8 cellular contexts compared by ENCODE assay signal in the genomic region with DNA sequence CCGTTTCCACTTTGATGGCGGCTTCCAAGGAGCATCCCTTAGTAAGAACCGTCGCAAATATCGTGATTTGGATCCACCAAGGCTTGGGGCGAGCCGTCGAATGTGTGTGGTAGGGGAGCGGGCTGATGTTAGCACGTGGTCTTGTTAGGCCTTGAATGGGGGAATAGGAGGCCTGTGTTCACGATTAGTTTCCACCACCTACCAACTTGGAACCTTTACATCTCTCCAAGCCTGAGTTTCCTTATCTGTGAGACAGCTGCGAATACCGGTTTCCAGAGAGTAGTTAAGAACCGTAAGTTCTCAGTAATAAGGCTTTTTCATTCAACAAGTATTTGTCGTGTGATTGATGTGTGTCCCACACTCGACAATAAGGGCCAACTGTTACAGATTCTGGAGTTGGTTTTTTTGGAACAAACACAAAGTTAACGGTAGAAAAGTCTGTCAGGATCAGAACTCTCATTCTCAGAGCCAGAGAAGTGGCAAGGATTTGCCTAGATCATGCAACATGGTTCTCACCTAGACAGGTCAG. TPM values are rescaled to one million over a fixed set of nuclear protein-coding genes. Genes with fewer than 3 reads are reported as not detected.
DNase-seq lines count a peak whose midpoint lies in the region; ATAC-seq and TF ChIP-seq lines count a peak whose summit lies in the region.

No MANE protein-coding gene starts in this region.

- peaks cover 41% of the 10 kb centered on the region for H3K4me1 Mint-ChIP-seq in activated CD4-positive, alpha-beta T cell treated with anti-CD3 and anti-CD28 coated beads for 36 hours

- TF ChIP-seq EP300 in SK-N-SH (IDR thresholded peaks at IDR 0.05; ENCODE audit: borderline replicate concordance in 1 of 2, low read depth in 1 of 2, low read length in 1 of 2), result no peak

- H3K27ac ChIP-seq in SK-N-SH (ENCODE audit: low read depth in 2 of 2, low read length in 1 of 2) (peak overlapping the region; percentile 76 to 78), psoas muscle (peak overlapping the region; percentile 94)

- peaks cover 17 to 26% of the 10 kb centered on the region in 2 experiments for H3K36me3 ChIP-seq in SK-N-SH (replicated peaks in 1 of 2; ENCODE audit: control insufficient read depth in 1 of 2, insufficient read depth in 2 of 2, low read length in 1 of 2)
- peaks cover 10 to 45% of the 10 kb centered on the region in 2 donors for H3K36me3 ChIP-seq in psoas muscle (ENCODE audit: insufficient read depth in 1 of 2, low read depth in 1 of 2)

- peak overlapping the region; percentile 90 for H3K27ac Mint-ChIP-seq in activated CD4-positive, alpha-beta T cell treated with anti-CD3 and anti-CD28 coated beads for 36 hours

- H3K4me2 ChIP-seq in SK-N-SH, result peak overlapping the region; percentile 93

- H3K4me3 ChIP-seq in SK-N-SH (ENCODE audit: low read depth in 2 of 2, low read length in 1 of 2) (peak overlapping the region; percentile 69 to 80), fibroblast of mammary gland (ENCODE audit: control insufficient read depth, low read depth, low read length) (peak overlapping the region; percentile 89), psoas muscle (peak overlapping the region; percentile 100)

- intact Hi-C loops in activated CD4-positive, alpha-beta T cell treated with anti-CD3 and anti-CD28 coated beads for 36 hours (cut with DNase I, micrococcal nuclease), result loop anchor here in 1 of 2 experiments (5.0 kb wide), 1 partner anchor 850 kb away; the partner anchor contains the start of gene STX12
- intact Hi-C loops in psoas muscle (cut with DNase I), result no loop called here

- peaks cover 48% of the 10 kb centered on the region for H3K79me2 ChIP-seq in SK-N-SH (ENCODE audit: insufficient read depth)

- no peaks in the 10 kb centered on the region for H3K9me3 Mint-ChIP-seq in activated CD4-positive, alpha-beta T cell treated with anti-CD3 and anti-CD28 coated beads for 36 hours (ENCODE audit: low read depth)

- H3K9me2 ChIP-seq in SK-N-SH, result no peaks in the 10 kb centered on the region

- TF ChIP-seq CTCF in SK-N-SH (IDR thresholded peaks at IDR 0.05) (no peak), fibroblast of mammary gland (conservative IDR thresholded peaks at IDR 0.05; ENCODE audit: control insufficient read depth, insufficient read depth, low read depth, low read length) (no peak), psoas muscle (IDR thresholded peaks at IDR 0.05) (no peak)

- H3K27me3 ChIP-seq in SK-N-SH (ENCODE audit: insufficient read depth) (no peaks in the 10 kb centered on the region), psoas muscle (ENCODE audit: insufficient read depth in 3 of 3, low read length in 2 of 3) (no peaks in the 10 kb centered on the region)

- no peak for TF ChIP-seq RAD21 in SK-N-SH (IDR thresholded peaks at IDR 0.05; ENCODE audit: low read length)

- CTCF ChIA-PET in activated CD4-positive, alpha-beta T cell treated with anti-CD3 and anti-CD28 coated beads for 36 hours (lab: Charles Lee), result interaction anchor here (0.6 to 1.3 kb wide), 3 partner anchors 72 to 84 kb away, joined by 3 to 4 read pairs (median 4); no protein-coding TSS in a partner anchor
- CTCF ChIA-PET in SK-N-SH (lab: Yijun Ruan, JAX), result interaction anchor here (1.0 kb wide), 1 partner anchor 32 kb away, joined by 3 read pairs; the partner anchor contains the start of gene GPN2

- 7% methylated on average over 17 of the region's 17 CpGs for WGBS in SK-N-SH (ENCODE audit: low lambda C conversion rate)
- 5 to 10% (median 6%) methylated on average over 17 of the region's 17 CpGs for WGBS in psoas muscle, 3 donors

- H3K36me3 Mint-ChIP-seq in activated CD4-positive, alpha-beta T cell treated with anti-CD3 and anti-CD28 coated beads for 36 hours (ENCODE audit: low read depth), result peaks cover 38% of the 10 kb centered on the region

- H3K27me3 Mint-ChIP-seq in activated CD4-positive, alpha-beta T cell treated with anti-CD3 and anti-CD28 coated beads for 36 hours, result no peaks in the 10 kb centered on the region

- peak overlapping the region; percentile 90 for H3K9ac ChIP-seq in SK-N-SH

- H3K4me1 ChIP-seq in SK-N-SH (ENCODE audit: control insufficient read depth in 1 of 2, insufficient read depth in 2 of 2, low read depth in 1 of 2, low read length in 1 of 2) (peaks cover 13 to 16% of the 10 kb centered on the region in 2 experiments; a peak in 1 of 4 replicates), psoas muscle (peaks cover 17% of the 10 kb centered on the region)

- peak overlapping the region; percentile 82 for H3K4me3 Mint-ChIP-seq in activated CD4-positive, alpha-beta T cell treated with anti-CD3 and anti-CD28 coated beads for 36 hours

- POLR2A ChIA-PET in activated CD4-positive, alpha-beta T cell treated with anti-CD3 and anti-CD28 coated beads for 36 hours (lab: Charles Lee), result interaction anchor here (0.6 to 2.6 kb wide), 2 partner anchors 17 to 22 kb away, joined by 4 to 10 read pairs; partner anchors contain the start of gene GPATCH3
- POLR2A ChIA-PET in SK-N-SH (lab: Yijun Ruan, JAX), result interaction anchor here (0.6 to 1.4 kb wide), 3 partner anchors 22 to 219 kb away, joined by 4 to 7 read pairs (median 4); partner anchors contain the start of genes GPATCH3 and GPN2

- no peak for ATAC-seq in activated CD4-positive, alpha-beta T cell treated with anti-CD3 and anti-CD28 coated beads for 36 hours
- ATAC-seq in psoas muscle, result peak in 1 of 4 donors; percentile 14
- no peak for ATAC-seq in HG02885 (IDR thresholded peaks at IDR 0.05; ENCODE audit: poor library complexity, unreplicated experiment)

- H3K9me3 ChIP-seq in SK-N-SH, result no peaks in the 10 kb centered on the region
- H3K9me3 ChIP-seq in psoas muscle, result no peaks in the 10 kb centered on the region

- H2AFZ ChIP-seq in SK-N-SH (ENCODE audit: low read depth), result no peak overlapping the region

- DNase-seq in activated CD4-positive, alpha-beta T cell treated with anti-CD3 and anti-CD28 coated beads for 36 hours, result no peak
- no peak for DNase-seq in activated CD4-positive, alpha-beta T cell treated with anti-CD3 and anti-CD28 coated beads for 48 hours
- no peak for DNase-seq in SK-N-SH
- DNase-seq in fibroblast of mammary gland (ENCODE audit: low read depth), result peak; percentile 22
- no peak for DNase-seq in psoas muscle
- DNase-seq in NCI-H510A (lab: John Stamatoyannopoulos, UW), result no peak
- no peak for DNase-seq in NCI-H774 (lab: John Stamatoyannopoulos, UW)

- H3F3A ChIP-seq in SK-N-SH (replicated peaks; ENCODE audit: insufficient read depth), result no peaks in the 10 kb centered on the region

- H4K20me1 ChIP-seq in SK-N-SH (ENCODE audit: insufficient read depth), result peaks cover 13% of the 10 kb centered on the region; the same call in 1 of the 2 replicates

TF ChIP-seq in SK-N-SH, 30 proteins besides CTCF, POLR2A, EP300 and RAD21:
- TF ChIP-seq, protein P1, sequence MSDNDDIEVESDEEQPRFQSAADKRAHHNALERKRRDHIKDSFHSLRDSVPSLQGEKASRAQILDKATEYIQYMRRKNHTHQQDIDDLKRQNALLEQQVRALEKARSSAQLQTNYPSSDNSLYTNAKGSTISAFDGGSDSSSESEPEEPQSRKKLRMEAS (IDR thresholded peaks at IDR 0.05; ENCODE audit: low read depth), result peak; percentile 69
- no peak for TF ChIP-seq GATA2 (CRISPR knock-in tag; IDR thresholded peaks at IDR 0.05)

RNA-seq across cellular contexts. Expression of gene NUDC, which starts 0.7 kb away (rescaled TPM):
- 100 to 1,000 TPM in 1 of 2 experiments, 10 to 100 TPM in 1; 95.9 to 101 TPM for total RNA-seq in activated CD4-positive, alpha-beta T cell treated with anti-CD3 and anti-CD28 coated beads for 36 hours
- 96.2 and 153 TPM in 2 replicates for polyA plus RNA-seq in SK-N-SH (2012; rRNA removed)
- polyA plus RNA-seq in SK-N-SH (2012; cell fraction: cytosol; rRNA removed), result 144 and 146 TPM in 2 replicates
- 71.1 and 79.5 TPM in 2 replicates for polyA plus RNA-seq in SK-N-SH (2012; cell fraction: nucleus; rRNA removed)
- 10 to 100 TPM; 55.7 to 65.5 (median 62.3) TPM for total RNA-seq in psoas muscle
- polyA plus RNA-seq in psoas muscle, result 100 to 1,000 TPM in 1 of 3 donors, 10 to 100 TPM in 2; 77.7 to 105 (median 89.7) TPM

RNA-seq across cellular contexts. Expression of gene NR0B2, which starts 8.5 kb away (rescaled TPM):
- total RNA-seq in activated CD4-positive, alpha-beta T cell treated with anti-CD3 and anti-CD28 coated beads for 36 hours, result not detected
- polyA plus RNA-seq in SK-N-SH (2012; rRNA removed) (not detected in 2 replicates), psoas muscle (under 1 TPM; 0.06 to 0.21 (median 0.07) TPM)
- 0.03 TPM in 1 of 2 replicates, not detected in the other for polyA plus RNA-seq in SK-N-SH (2012; cell fraction: cytosol; rRNA removed)
- 0.06 and 0.09 TPM in 2 replicates for polyA plus RNA-seq in SK-N-SH (2012; cell fraction: nucleus; rRNA removed)
- 1 to 10 TPM in 1 of 4 donors, under 1 TPM in 2, not detected in 1; 0.25 to 1.1 (median 0.49) TPM for total RNA-seq in psoas muscle

RNA-seq across cellular contexts. Expression of gene GPATCH3, which starts 22.0 kb away (rescaled TPM):
- 1 to 10 TPM; 7.0 to 8.7 TPM for total RNA-seq in activated CD4-positive, alpha-beta T cell treated with anti-CD3 and anti-CD28 coated beads for 36 hours
- 9.1 and 11.1 TPM in 2 replicates for polyA plus RNA-seq in SK-N-SH (2012; rRNA removed)
- polyA plus RNA-seq in SK-N-SH (2012; cell fraction: cytosol; rRNA removed), result 6.8 and 7.1 TPM in 2 replicates
- polyA plus RNA-seq in SK-N-SH (2012; cell fraction: nucleus; rRNA removed), result 19.0 and 21.5 TPM in 2 replicates
- 10 to 100 TPM; 10.7 to 22.9 (median 12.1) TPM for total RNA-seq in psoas muscle
- polyA plus RNA-seq in psoas muscle, result 10 to 100 TPM; 13.7 to 31.8 (median 17.8) TPM

RNA-seq across cellular contexts. Expression of gene GPN2, which starts 32.2 kb away (rescaled TPM):
- 10 to 100 TPM; 44.3 to 45.6 TPM for total RNA-seq in activated CD4-positive, alpha-beta T cell treated with anti-CD3 and anti-CD28 coated beads for 36 hours
- polyA plus RNA-seq in SK-N-SH (2012; rRNA removed), result 20.6 and 24.0 TPM in 2 replicates
- 12.4 and 12.8 TPM in 2 replicates for polyA plus RNA-seq in SK-N-SH (2012; cell fraction: cytosol; rRNA removed)
- polyA plus RNA-seq in SK-N-SH (2012; cell fraction: nucleus; rRNA removed), result 52.1 and 56.1 TPM in 2 replicates
- total RNA-seq in psoas muscle, result 10 to 100 TPM; 18.3 to 35.9 (median 25.6) TPM
- 10 to 100 TPM; 19.2 to 34.0 (median 19.4) TPM for polyA plus RNA-seq in psoas muscle

RNA-seq across cellular contexts. Expression of gene KDF1, which starts 38.0 kb away (rescaled TPM):
- total RNA-seq in activated CD4-positive, alpha-beta T cell treated with anti-CD3 and anti-CD28 coated beads for 36 hours, result under 1 TPM; 0.30 to 0.39 TPM
- polyA plus RNA-seq in SK-N-SH (2012; rRNA removed) (not detected in 2 replicates), psoas muscle (under 1 TPM in 1 of 3 donors, not detected in 2; 0.01 TPM)
- polyA plus RNA-seq in SK-N-SH (2012; cell fraction: cytosol; rRNA removed), result not detected in 2 replicates
- polyA plus RNA-seq in SK-N-SH (2012; cell fraction: nucleus; rRNA removed), result not detected in 2 replicates
- not detected for total RNA-seq in psoas muscle
